1 cellular context compared by ENCODE assay signal in the genomic region with DNA sequence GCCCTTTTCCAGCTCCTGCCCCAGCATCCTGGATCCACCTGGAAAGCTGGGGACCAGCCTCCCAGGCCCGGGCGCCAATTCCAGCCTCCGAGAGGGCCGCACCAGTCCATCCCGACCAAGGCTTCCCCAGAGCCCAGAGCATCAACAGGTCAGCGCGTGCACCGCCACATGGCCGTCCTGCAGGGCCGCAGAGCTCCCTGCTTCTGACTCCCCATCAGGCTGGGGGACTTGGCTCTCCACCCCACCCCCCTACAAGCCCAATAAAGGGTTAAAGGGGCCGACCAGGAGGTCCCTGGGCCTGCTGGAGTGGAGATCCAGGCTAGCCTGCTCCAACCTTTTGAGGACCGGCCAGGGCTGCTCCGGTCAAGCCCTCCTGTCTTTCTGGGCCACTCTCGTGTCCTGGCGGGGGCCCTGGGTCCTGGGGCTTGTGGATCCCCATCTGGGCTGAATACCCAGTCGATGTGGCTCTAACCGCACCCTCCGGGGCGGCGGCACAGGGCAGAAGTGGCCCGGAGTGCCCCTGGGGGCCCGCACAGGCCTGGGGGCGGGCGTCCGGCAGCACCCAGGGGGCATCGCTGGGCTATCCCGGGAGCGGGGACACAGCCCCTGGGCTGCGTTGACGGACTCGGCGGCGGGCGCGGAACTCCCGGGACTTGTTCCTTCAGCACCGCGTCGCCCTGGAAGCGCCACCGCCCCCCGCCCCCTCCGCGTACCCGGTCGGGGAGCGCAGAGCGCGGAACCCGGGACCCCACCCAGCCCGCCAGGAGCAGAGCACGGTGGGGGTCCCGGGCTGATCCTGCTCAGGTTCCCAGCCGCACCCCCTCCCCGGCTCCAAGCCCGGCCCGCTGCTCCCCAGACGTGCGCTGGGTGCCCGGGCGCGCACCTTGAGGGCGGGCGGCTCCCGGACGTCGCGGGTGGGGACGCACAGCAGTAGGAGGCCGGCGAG.
TF ChIP-seq lines count a peak whose summit lies in the region.

No MANE protein-coding gene starts in this region.

TF ChIP-seq in HepG2, 621 proteins besides CTCF, POLR2A, EP300 and RAD21 (continued from another document and continues in another):
- TF ChIP-seq, protein P1, sequence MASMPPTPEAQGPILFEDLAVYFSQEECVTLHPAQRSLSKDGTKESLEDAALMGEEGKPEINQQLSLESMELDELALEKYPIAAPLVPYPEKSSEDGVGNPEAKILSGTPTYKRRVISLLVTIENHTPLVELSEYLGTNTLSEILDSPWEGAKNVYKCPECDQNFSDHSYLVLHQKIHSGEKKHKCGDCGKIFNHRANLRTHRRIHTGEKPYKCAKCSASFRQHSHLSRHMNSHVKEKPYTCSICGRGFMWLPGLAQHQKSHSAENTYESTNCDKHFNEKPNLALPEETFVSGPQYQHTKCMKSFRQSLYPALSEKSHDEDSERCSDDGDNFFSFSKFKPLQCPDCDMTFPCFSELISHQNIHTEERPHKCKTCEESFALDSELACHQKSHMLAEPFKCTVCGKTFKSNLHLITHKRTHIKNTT (CRISPR knock-in tag; IDR thresholded peaks at IDR 0.05): no peak
- TF ChIP-seq, protein P2, sequence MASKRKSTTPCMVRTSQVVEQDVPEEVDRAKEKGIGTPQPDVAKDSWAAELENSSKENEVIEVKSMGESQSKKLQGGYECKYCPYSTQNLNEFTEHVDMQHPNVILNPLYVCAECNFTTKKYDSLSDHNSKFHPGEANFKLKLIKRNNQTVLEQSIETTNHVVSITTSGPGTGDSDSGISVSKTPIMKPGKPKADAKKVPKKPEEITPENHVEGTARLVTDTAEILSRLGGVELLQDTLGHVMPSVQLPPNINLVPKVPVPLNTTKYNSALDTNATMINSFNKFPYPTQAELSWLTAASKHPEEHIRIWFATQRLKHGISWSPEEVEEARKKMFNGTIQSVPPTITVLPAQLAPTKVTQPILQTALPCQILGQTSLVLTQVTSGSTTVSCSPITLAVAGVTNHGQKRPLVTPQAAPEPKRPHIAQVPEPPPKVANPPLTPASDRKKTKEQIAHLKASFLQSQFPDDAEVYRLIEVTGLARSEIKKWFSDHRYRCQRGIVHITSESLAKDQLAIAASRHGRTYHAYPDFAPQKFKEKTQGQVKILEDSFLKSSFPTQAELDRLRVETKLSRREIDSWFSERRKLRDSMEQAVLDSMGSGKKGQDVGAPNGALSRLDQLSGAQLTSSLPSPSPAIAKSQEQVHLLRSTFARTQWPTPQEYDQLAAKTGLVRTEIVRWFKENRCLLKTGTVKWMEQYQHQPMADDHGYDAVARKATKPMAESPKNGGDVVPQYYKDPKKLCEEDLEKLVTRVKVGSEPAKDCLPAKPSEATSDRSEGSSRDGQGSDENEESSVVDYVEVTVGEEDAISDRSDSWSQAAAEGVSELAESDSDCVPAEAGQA (IDR thresholded peaks at IDR 0.05; ENCODE audit: low read depth): no peak
- TF ChIP-seq, protein P2 (CRISPR knock-in tag; IDR thresholded peaks at IDR 0.05; ENCODE audit: borderline replicate concordance): no peak
- TF ChIP-seq JUN (CRISPR knock-in tag; IDR thresholded peaks at IDR 0.05): no peak
- TF ChIP-seq SMAD1 (CRISPR knock-in tag; IDR thresholded peaks at IDR 0.05; ENCODE audit: borderline replicate concordance, low read depth): no peak
- TF ChIP-seq ZNF605 (CRISPR knock-in tag; IDR thresholded peaks at IDR 0.05): peak; percentile 77
- TF ChIP-seq ZFP37 (CRISPR knock-in tag; IDR thresholded peaks at IDR 0.05; ENCODE audit: borderline replicate concordance): no peak
- TF ChIP-seq HDAC6 (IDR thresholded peaks at IDR 0.05; ENCODE audit: low read depth, low read length): no peak
- TF ChIP-seq CHD2 (IDR thresholded peaks at IDR 0.05; ENCODE audit: low read depth, low read length): no peak
- TF ChIP-seq, protein P3, sequence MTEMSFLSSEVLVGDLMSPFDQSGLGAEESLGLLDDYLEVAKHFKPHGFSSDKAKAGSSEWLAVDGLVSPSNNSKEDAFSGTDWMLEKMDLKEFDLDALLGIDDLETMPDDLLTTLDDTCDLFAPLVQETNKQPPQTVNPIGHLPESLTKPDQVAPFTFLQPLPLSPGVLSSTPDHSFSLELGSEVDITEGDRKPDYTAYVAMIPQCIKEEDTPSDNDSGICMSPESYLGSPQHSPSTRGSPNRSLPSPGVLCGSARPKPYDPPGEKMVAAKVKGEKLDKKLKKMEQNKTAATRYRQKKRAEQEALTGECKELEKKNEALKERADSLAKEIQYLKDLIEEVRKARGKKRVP (CRISPR knock-in tag; IDR thresholded peaks at IDR 0.05): no peak
- TF ChIP-seq MIER3 (CRISPR knock-in tag; IDR thresholded peaks at IDR 0.05; ENCODE audit: borderline replicate concordance): no peak
- no peak for TF ChIP-seq RARA (CRISPR knock-in tag; IDR thresholded peaks at IDR 0.05)
- no peak for TF ChIP-seq ZNF10 (CRISPR knock-in tag; IDR thresholded peaks at IDR 0.05; ENCODE audit: borderline replicate concordance, low read depth)
- no peak for TF ChIP-seq PAX8 (CRISPR knock-in tag; IDR thresholded peaks at IDR 0.05; ENCODE audit: borderline replicate concordance)
- TF ChIP-seq, protein P4, sequence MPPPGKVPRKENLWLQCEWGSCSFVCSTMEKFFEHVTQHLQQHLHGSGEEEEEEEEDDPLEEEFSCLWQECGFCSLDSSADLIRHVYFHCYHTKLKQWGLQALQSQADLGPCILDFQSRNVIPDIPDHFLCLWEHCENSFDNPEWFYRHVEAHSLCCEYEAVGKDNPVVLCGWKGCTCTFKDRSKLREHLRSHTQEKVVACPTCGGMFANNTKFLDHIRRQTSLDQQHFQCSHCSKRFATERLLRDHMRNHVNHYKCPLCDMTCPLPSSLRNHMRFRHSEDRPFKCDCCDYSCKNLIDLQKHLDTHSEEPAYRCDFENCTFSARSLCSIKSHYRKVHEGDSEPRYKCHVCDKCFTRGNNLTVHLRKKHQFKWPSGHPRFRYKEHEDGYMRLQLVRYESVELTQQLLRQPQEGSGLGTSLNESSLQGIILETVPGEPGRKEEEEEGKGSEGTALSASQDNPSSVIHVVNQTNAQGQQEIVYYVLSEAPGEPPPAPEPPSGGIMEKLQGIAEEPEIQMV (CRISPR knock-in tag; IDR thresholded peaks at IDR 0.05; ENCODE audit: low read depth): 0 out of 2 replicates have a peak, but pooled peaks have one; percentile 25
- peak; percentile 40; the same call in 1 of the 2 replicates for TF ChIP-seq ZBTB2 (CRISPR knock-in tag; IDR thresholded peaks at IDR 0.05; ENCODE audit: low read depth)
- no peak for TF ChIP-seq ZNF451 (CRISPR knock-in tag; IDR thresholded peaks at IDR 0.05)
- no peak for TF ChIP-seq ZNF468 (CRISPR knock-in tag; IDR thresholded peaks at IDR 0.05)
- no peak for TF ChIP-seq ARID2 (CRISPR knock-in tag; IDR thresholded peaks at IDR 0.05; ENCODE audit: borderline replicate concordance)
- TF ChIP-seq PITX1 (CRISPR knock-in tag; IDR thresholded peaks at IDR 0.05): no peak
- no peak for TF ChIP-seq MAFK (conservative IDR thresholded peaks at IDR 0.05 in 1 of 2, IDR thresholded peaks at IDR 0.05 in 1 of 2; ENCODE audit: low read length in 2 of 2)
- no peak for TF ChIP-seq ZFP62 (CRISPR knock-in tag; IDR thresholded peaks at IDR 0.05)
- no peak for TF ChIP-seq SAP130 (CRISPR knock-in tag; IDR thresholded peaks at IDR 0.05; ENCODE audit: low read depth)
- no peak for TF ChIP-seq USF2 (IDR thresholded peaks at IDR 0.05; ENCODE audit: low read depth, low read length)
- no peak for TF ChIP-seq USF2 (CRISPR knock-in tag; IDR thresholded peaks at IDR 0.05; ENCODE audit: borderline replicate concordance)
- no peak for TF ChIP-seq MXI1 (IDR thresholded peaks at IDR 0.05; ENCODE audit: borderline replicate concordance, low read depth, low read length)
- TF ChIP-seq ZNF841 (CRISPR knock-in tag; IDR thresholded peaks at IDR 0.05; ENCODE audit: borderline replicate concordance): no peak
- no peak for TF ChIP-seq ZNF746 (CRISPR knock-in tag; IDR thresholded peaks at IDR 0.05)
- TF ChIP-seq, protein P5, sequence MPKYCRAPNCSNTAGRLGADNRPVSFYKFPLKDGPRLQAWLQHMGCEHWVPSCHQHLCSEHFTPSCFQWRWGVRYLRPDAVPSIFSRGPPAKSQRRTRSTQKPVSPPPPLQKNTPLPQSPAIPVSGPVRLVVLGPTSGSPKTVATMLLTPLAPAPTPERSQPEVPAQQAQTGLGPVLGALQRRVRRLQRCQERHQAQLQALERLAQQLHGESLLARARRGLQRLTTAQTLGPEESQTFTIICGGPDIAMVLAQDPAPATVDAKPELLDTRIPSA (CRISPR knock-in tag; IDR thresholded peaks at IDR 0.05; ENCODE audit: borderline replicate concordance): no peak
- TF ChIP-seq ZNF431 (CRISPR knock-in tag; IDR thresholded peaks at IDR 0.05; ENCODE audit: borderline replicate concordance, low read depth): no peak
- no peak for TF ChIP-seq ZBTB14 (CRISPR knock-in tag; IDR thresholded peaks at IDR 0.05)
- peak; percentile 61; the same call in 1 of the 2 replicates for TF ChIP-seq ZFX (CRISPR knock-in tag; IDR thresholded peaks at IDR 0.05; ENCODE audit: low read depth)
- TF ChIP-seq ZNF598 (CRISPR knock-in tag; IDR thresholded peaks at IDR 0.05; ENCODE audit: borderline replicate concordance): no peak; the same call in 1 of the 2 replicates
- TF ChIP-seq, protein P6, sequence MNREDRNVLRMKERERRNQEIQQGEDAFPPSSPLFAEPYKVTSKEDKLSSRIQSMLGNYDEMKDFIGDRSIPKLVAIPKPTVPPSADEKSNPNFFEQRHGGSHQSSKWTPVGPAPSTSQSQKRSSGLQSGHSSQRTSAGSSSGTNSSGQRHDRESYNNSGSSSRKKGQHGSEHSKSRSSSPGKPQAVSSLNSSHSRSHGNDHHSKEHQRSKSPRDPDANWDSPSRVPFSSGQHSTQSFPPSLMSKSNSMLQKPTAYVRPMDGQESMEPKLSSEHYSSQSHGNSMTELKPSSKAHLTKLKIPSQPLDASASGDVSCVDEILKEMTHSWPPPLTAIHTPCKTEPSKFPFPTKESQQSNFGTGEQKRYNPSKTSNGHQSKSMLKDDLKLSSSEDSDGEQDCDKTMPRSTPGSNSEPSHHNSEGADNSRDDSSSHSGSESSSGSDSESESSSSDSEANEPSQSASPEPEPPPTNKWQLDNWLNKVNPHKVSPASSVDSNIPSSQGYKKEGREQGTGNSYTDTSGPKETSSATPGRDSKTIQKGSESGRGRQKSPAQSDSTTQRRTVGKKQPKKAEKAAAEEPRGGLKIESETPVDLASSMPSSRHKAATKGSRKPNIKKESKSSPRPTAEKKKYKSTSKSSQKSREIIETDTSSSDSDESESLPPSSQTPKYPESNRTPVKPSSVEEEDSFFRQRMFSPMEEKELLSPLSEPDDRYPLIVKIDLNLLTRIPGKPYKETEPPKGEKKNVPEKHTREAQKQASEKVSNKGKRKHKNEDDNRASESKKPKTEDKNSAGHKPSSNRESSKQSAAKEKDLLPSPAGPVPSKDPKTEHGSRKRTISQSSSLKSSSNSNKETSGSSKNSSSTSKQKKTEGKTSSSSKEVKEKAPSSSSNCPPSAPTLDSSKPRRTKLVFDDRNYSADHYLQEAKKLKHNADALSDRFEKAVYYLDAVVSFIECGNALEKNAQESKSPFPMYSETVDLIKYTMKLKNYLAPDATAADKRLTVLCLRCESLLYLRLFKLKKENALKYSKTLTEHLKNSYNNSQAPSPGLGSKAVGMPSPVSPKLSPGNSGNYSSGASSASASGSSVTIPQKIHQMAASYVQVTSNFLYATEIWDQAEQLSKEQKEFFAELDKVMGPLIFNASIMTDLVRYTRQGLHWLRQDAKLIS (CRISPR knock-in tag; IDR thresholded peaks at IDR 0.05): no peak
